ENCODE assay signal across 8 cellular contexts in genomic region chr2:64019083-64019974, GRCh38. TPM values are rescaled to one million over a fixed set of nuclear protein-coding genes. Genes with fewer than 3 reads are reported as not detected.
DNase-seq lines count a peak whose midpoint lies in the region; ATAC-seq and TF ChIP-seq lines count a peak whose summit lies in the region.

TSS of gene VPS54 (minus strand) at chr2:64019428. CDS start at chr2:63983999, 35,429 bp downstream.

- no peaks in the 10 kb centered on the region for H3K9me3 Mint-ChIP-seq in activated naive CD8-positive, alpha-beta T cell treated with anti-CD3 and anti-CD28 coated beads, Interleukin-2, amount 50 U/mL, for 24 hours
- H3K9me3 Mint-ChIP-seq in type B pancreatic cell, result no peaks in the 10 kb centered on the region

- TF ChIP-seq CTCF in type B pancreatic cell (conservative IDR thresholded peaks at IDR 0.05), result no peak

- DNase-seq in D341Med (ENCODE audit: low spot score) (peak; percentile 88), HT1080 (ENCODE audit: low read depth) (peak; percentile 38), SKM-1 treated with dmso at 0.1 percent for 144 hours (lab: John Stamatoyannopoulos, UW; ENCODE audit: unreplicated experiment) (peak; percentile 43), cardiac septum (ENCODE audit: low spot score) (peak; percentile 87), posterior cingulate gyrus (peak; percentile 55 to 95 (median 67)), type B pancreatic cell (ENCODE audit: extremely low spot score, unreplicated experiment) (peak; percentile 82)
- DNase-seq in activated naive CD8-positive, alpha-beta T cell treated with anti-CD3 and anti-CD28 coated beads, Interleukin-2, amount 50 U/mL, for 24 hours, result peak; percentile 61

- peaks cover 51% of the 10 kb centered on the region for H3K4me1 Mint-ChIP-seq in activated naive CD8-positive, alpha-beta T cell treated with anti-CD3 and anti-CD28 coated beads, Interleukin-2, amount 50 U/mL, for 24 hours
- H3K4me1 Mint-ChIP-seq in type B pancreatic cell (ENCODE audit: unreplicated experiment), result peaks cover 27% of the 10 kb centered on the region

- no peaks in the 10 kb centered on the region for H3K36me3 Mint-ChIP-seq in activated naive CD8-positive, alpha-beta T cell treated with anti-CD3 and anti-CD28 coated beads, Interleukin-2, amount 50 U/mL, for 24 hours (ENCODE audit: low read depth)
- peaks cover 4% of the 10 kb centered on the region for H3K36me3 Mint-ChIP-seq in type B pancreatic cell

- intact Hi-C loops in cardiac septum (cut with DNase I) (loop anchor here (10.0 kb wide), 1 partner anchor 175 kb away; the partner anchor contains the start of gene UGP2), posterior cingulate gyrus (cut with DNase I) (loop anchor here (5.0 kb wide), 1 partner anchor 177 kb away; the partner anchor contains the start of gene UGP2)

- H3K4me3 Mint-ChIP-seq in activated naive CD8-positive, alpha-beta T cell treated with anti-CD3 and anti-CD28 coated beads, Interleukin-2, amount 50 U/mL, for 24 hours, result peak within 1 kb of the TSS; percentile 99
- H3K4me3 Mint-ChIP-seq in type B pancreatic cell, result peak within 1 kb of the TSS; percentile 99

- H3K27ac Mint-ChIP-seq in activated naive CD8-positive, alpha-beta T cell treated with anti-CD3 and anti-CD28 coated beads, Interleukin-2, amount 50 U/mL, for 24 hours, result peak within 1 kb of the TSS; percentile 99
- H3K27ac Mint-ChIP-seq in type B pancreatic cell, result peak within 1 kb of the TSS; percentile 97

- peak; percentile 23 for ATAC-seq in GM19468 (IDR thresholded peaks at IDR 0.05; ENCODE audit: extremely low read depth, unreplicated experiment)
- peak; percentile 75 for ATAC-seq in activated naive CD8-positive, alpha-beta T cell treated with anti-CD3 and anti-CD28 coated beads, Interleukin-2, amount 50 U/mL, for 24 hours

- H3K27me3 Mint-ChIP-seq in activated naive CD8-positive, alpha-beta T cell treated with anti-CD3 and anti-CD28 coated beads, Interleukin-2, amount 50 U/mL, for 24 hours, result no peaks in the 10 kb centered on the region
- H3K27me3 Mint-ChIP-seq in type B pancreatic cell, result no peaks in the 10 kb centered on the region

RNA-seq across cellular contexts. Expression of gene VPS54, which starts in this region (rescaled TPM):
- total RNA-seq in HT1080 (2014; rRNA removed; shearing (Covaris generic)), result 9.8 TPM in 2 replicates
- polyA plus RNA-seq in HT1080 (2015; cell fraction: cytosol; rRNA removed), result 9.8 and 10.6 TPM in 2 replicates
- polyA plus RNA-seq in HT1080 (2015; cell fraction: nucleus; rRNA removed), result 11.1 and 13.4 TPM in 2 replicates
- 12.7 TPM for total RNA-seq in cardiac septum
- total RNA-seq in type B pancreatic cell (ENCODE audit: low replicate concordance), result 21.5 and 23.3 TPM in 2 replicates

Comparison
In these comparisons a context has a peak if more than half of its experiments do, and no peak if none do; other contexts are left out.
1. Peak in every context shown above with its lines: DNase-seq and ATAC-seq.
2. DNase-seq: peak in every context shown above with its lines; median percentile 88 in D341Med; 87 in cardiac septum; 82 in type B pancreatic cell; 67 in posterior cingulate gyrus; 61 in activated naive CD8-positive, alpha-beta T cell treated with anti-CD3 and anti-CD28 coated beads, Interleukin-2, amount 50 U/mL, for 24 hours; 43 in SKM-1 treated with dmso at 0.1 percent for 144 hours; 38 in HT1080.